Comparison of ENCODE assay signal across 17 cellular contexts in the genomic region with DNA sequence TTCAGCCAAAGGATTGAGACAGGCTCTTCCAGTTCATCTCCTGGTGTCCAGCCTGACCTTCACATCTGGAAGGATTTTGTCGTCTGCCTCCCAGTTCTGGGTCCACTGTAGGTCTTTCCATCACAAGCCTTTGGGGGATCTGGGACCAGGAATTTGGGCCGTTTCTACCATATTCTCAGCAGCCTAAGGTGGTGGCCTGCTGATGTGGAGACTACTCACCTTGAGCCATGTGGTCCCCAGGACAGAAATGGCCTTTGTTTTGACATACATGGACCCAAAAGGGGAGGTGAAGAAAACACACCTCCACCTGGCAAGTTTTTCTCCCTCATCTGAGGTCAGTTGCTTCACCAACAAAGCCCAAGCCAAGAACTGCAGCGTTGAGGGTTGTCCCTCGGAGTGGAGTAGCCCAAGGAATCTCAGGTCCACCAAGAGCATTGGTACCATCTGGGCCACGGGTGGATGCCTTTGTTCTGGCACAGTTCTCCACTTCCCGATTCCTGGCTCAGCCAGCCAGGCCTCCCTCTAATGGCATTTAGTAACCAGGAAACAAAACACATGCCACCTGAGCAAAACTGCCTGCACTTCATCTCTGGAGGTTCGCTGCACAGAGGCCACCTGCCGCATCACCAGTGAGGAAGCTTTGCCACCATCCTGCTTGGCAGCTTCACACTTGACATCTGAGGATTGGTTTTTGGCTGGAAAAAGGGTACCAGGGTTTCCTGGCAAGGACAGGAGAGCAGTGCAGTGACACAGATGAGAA. TPM values are rescaled to one million over a fixed set of nuclear protein-coding genes. Genes with fewer than 3 reads are reported as not detected.
DNase-seq lines count a peak whose midpoint lies in the region; ATAC-seq, FAIRE-seq and TF ChIP-seq lines count a peak whose summit lies in the region.
"Had no signal": no experiment of that assay in that cellular context is flagged by ENCODE, and none has a peak within 500 bp of the region (broad histone marks: within the 10 kb centered on the region; RNA-seq: fewer than 3 reads in every experiment).

No MANE protein-coding gene starts in this region.

- FAIRE-seq in GM12891 (lab: Jason Lieb, UNC) = no peak
- FAIRE-seq: A204.1, HepG2 had no signal

- H3K9me3 Mint-ChIP-seq in activated CD4-positive, alpha-beta memory T cell treated with anti-CD3 and anti-CD28 coated beads, Interleukin-2, amount 10 ng/mL, durations not matched to agents 7 days and 5 days = no peaks in the 10 kb centered on the region
- no peaks in the 10 kb centered on the region for H3K9me3 Mint-ChIP-seq in activated CD4-positive, alpha-beta memory T cell treated with anti-CD3 and anti-CD28 coated beads for 36 hours
- H3K9me3 Mint-ChIP-seq in stimulated activated naive B cell treated with anti-CD40 and anti-IgM and Interleukin-4, amounts not matched to agents 10 μg/mL and 1 μg/mL and 100 μg/mL, for 72 hours = no peaks in the 10 kb centered on the region
- H3K9me3 Mint-ChIP-seq: CD14-positive monocyte, HFFc6 had no signal

- TF ChIP-seq POLR2A in GM12891 (IDR thresholded peaks at IDR 0.05; ENCODE audit: low read depth, low read length) = no peak

- no peaks in the 10 kb centered on the region for H3K4me1 Mint-ChIP-seq in activated CD4-positive, alpha-beta memory T cell treated with anti-CD3 and anti-CD28 coated beads, Interleukin-2, amount 10 ng/mL, durations not matched to agents 7 days and 5 days
- no peaks in the 10 kb centered on the region for H3K4me1 Mint-ChIP-seq in activated CD4-positive, alpha-beta memory T cell treated with anti-CD3 and anti-CD28 coated beads for 36 hours (ENCODE audit: low read depth)
- peaks cover 4 to 16% of the 10 kb centered on the region in 2 donors for H3K4me1 Mint-ChIP-seq in stimulated activated naive B cell treated with anti-CD40 and anti-IgM and Interleukin-4, amounts not matched to agents 10 μg/mL and 1 μg/mL and 100 μg/mL, for 72 hours
- H3K4me1 Mint-ChIP-seq: CD14-positive monocyte had no signal

- no peaks in the 10 kb centered on the region for H3K27me3 Mint-ChIP-seq in activated CD4-positive, alpha-beta memory T cell treated with anti-CD3 and anti-CD28 coated beads, Interleukin-2, amount 10 ng/mL, durations not matched to agents 7 days and 5 days
- H3K27me3 Mint-ChIP-seq in activated CD4-positive, alpha-beta memory T cell treated with anti-CD3 and anti-CD28 coated beads for 36 hours = no peaks in the 10 kb centered on the region
- no peaks in the 10 kb centered on the region for H3K27me3 Mint-ChIP-seq in stimulated activated naive B cell treated with anti-CD40 and anti-IgM and Interleukin-4, amounts not matched to agents 10 μg/mL and 1 μg/mL and 100 μg/mL, for 72 hours

- peak; percentile 6 for DNase-seq in activated CD4-positive, alpha-beta memory T cell treated with anti-CD3 and anti-CD28 coated beads, Interleukin-2, amount 10 ng/mL, durations not matched to agents 7 days and 5 days
- DNase-seq in activated CD4-positive, alpha-beta memory T cell treated with anti-CD3 and anti-CD28 coated beads for 36 hours = no peak
- DNase-seq in NCI-H2029 treated with DMSO at 0.1 percent for 48 hours (lab: John Stamatoyannopoulos, UW) = peak; percentile 16
- peak; percentile 35 for DNase-seq in left lobe of liver (ENCODE audit: low spot score)
- DNase-seq in stimulated activated naive B cell treated with anti-CD40 and anti-IgM and Interleukin-4, amounts not matched to agents 10 μg/mL and 1 μg/mL and 100 μg/mL, for 72 hours = no peak
- DNase-seq in putamen (ENCODE audit: low spot score) = no peak
- no peak for DNase-seq in GM12891 (ENCODE audit: insufficient read length, low spot score)
- DNase-seq: Caco-2, GOT3, HFFc6, MG63, NCI-H1930, NCI-H2227 treated with DMSO at 0.1 percent for 48 hours had no signal

- ATAC-seq in left lobe of liver = no peak
- ATAC-seq in stimulated activated naive B cell treated with anti-CD40 and anti-IgM and Interleukin-4, amounts not matched to agents 10 μg/mL and 1 μg/mL and 100 μg/mL, for 72 hours (replicated peaks) = no peak
- no peak for ATAC-seq in HG03045 (IDR thresholded peaks at IDR 0.05; ENCODE audit: unreplicated experiment)
- ATAC-seq: HepG2 had no signal

- H3K4me3 Mint-ChIP-seq in activated CD4-positive, alpha-beta memory T cell treated with anti-CD3 and anti-CD28 coated beads, Interleukin-2, amount 10 ng/mL, durations not matched to agents 7 days and 5 days = no peak overlapping the region
- no peak overlapping the region for H3K4me3 Mint-ChIP-seq in activated CD4-positive, alpha-beta memory T cell treated with anti-CD3 and anti-CD28 coated beads for 36 hours
- no peak overlapping the region for H3K4me3 Mint-ChIP-seq in stimulated activated naive B cell treated with anti-CD40 and anti-IgM and Interleukin-4, amounts not matched to agents 10 μg/mL and 1 μg/mL and 100 μg/mL, for 72 hours
- H3K4me3 Mint-ChIP-seq: CD14-positive monocyte, HFFc6 had no signal

- H3K36me3 Mint-ChIP-seq in activated CD4-positive, alpha-beta memory T cell treated with anti-CD3 and anti-CD28 coated beads, Interleukin-2, amount 10 ng/mL, durations not matched to agents 7 days and 5 days (ENCODE audit: low read depth) = no peaks in the 10 kb centered on the region
- no peaks in the 10 kb centered on the region for H3K36me3 Mint-ChIP-seq in activated CD4-positive, alpha-beta memory T cell treated with anti-CD3 and anti-CD28 coated beads for 36 hours
- H3K36me3 Mint-ChIP-seq in stimulated activated naive B cell treated with anti-CD40 and anti-IgM and Interleukin-4, amounts not matched to agents 10 μg/mL and 1 μg/mL and 100 μg/mL, for 72 hours = peaks cover 6 to 9% of the 10 kb centered on the region in 2 donors

- intact Hi-C loops in activated CD4-positive, alpha-beta memory T cell treated with anti-CD3 and anti-CD28 coated beads for 36 hours (cut with micrococcal nuclease) = no loop called here

- no peak overlapping the region for H3K27ac Mint-ChIP-seq in activated CD4-positive, alpha-beta memory T cell treated with anti-CD3 and anti-CD28 coated beads, Interleukin-2, amount 10 ng/mL, durations not matched to agents 7 days and 5 days
- no peak overlapping the region for H3K27ac Mint-ChIP-seq in activated CD4-positive, alpha-beta memory T cell treated with anti-CD3 and anti-CD28 coated beads for 36 hours
- peak overlapping the region; percentile 49 for H3K27ac Mint-ChIP-seq in stimulated activated naive B cell treated with anti-CD40 and anti-IgM and Interleukin-4, amounts not matched to agents 10 μg/mL and 1 μg/mL and 100 μg/mL, for 72 hours
- H3K27ac Mint-ChIP-seq: HFFc6 had no signal

- POLR2A ChIA-PET in activated CD4-positive, alpha-beta memory T cell treated with anti-CD3 and anti-CD28 coated beads, Interleukin-2, amount 10 ng/mL, durations not matched to agents 7 days and 5 days (lab: Charles Lee) = no interaction called here
- POLR2A ChIA-PET in activated CD4-positive, alpha-beta memory T cell treated with anti-CD3 and anti-CD28 coated beads for 36 hours (lab: Charles Lee) = no interaction called here

- CTCF ChIA-PET in activated CD4-positive, alpha-beta memory T cell treated with anti-CD3 and anti-CD28 coated beads, Interleukin-2, amount 10 ng/mL, durations not matched to agents 7 days and 5 days (lab: Charles Lee) = no interaction called here
- CTCF ChIA-PET in activated CD4-positive, alpha-beta memory T cell treated with anti-CD3 and anti-CD28 coated beads for 36 hours (lab: Charles Lee) = no interaction called here

TF ChIP-seq in GM12891, 5 proteins besides CTCF, POLR2A, EP300 and RAD21:
- TF ChIP-seq SPI1 (IDR thresholded peaks at IDR 0.05; ENCODE audit: low read depth, low read length) (no peak), POU2F2 (IDR thresholded peaks at IDR 0.05; ENCODE audit: low read depth, low read length) (no peak), POLR2AphosphoS5 (IDR thresholded peaks at IDR 0.05; ENCODE audit: low read depth, low read length) (no peak), TAF1 (IDR thresholded peaks at IDR 0.05; ENCODE audit: low read depth, low read length) (no peak), PAX5 (IDR thresholded peaks at IDR 0.05; ENCODE audit: insufficient read depth, low read length, severe bottlenecking) (no peak)

RNA-seq across cellular contexts. Expression of a gene that starts 24.7 kb away (rescaled TPM):
- total RNA-seq in activated CD4-positive, alpha-beta memory T cell treated with anti-CD3 and anti-CD28 coated beads, Interleukin-2, amount 10 ng/mL, durations not matched to agents 7 days and 5 days = not detected
- total RNA-seq in activated CD4-positive, alpha-beta memory T cell treated with anti-CD3 and anti-CD28 coated beads for 36 hours = not detected
- total RNA-seq in left lobe of liver = 6,364 TPM
- polyA plus RNA-seq in GM12891 (2012; ENCODE audit: low read depth, missing spikeins) = not detected
- total RNA-seq: HFFc6 had no signal
- polyA plus RNA-seq: CD14-positive monocyte had no signal

RNA-seq across cellular contexts. Expression of a gene that starts 45.7 kb away (rescaled TPM):
- not detected for total RNA-seq in activated CD4-positive, alpha-beta memory T cell treated with anti-CD3 and anti-CD28 coated beads, Interleukin-2, amount 10 ng/mL, durations not matched to agents 7 days and 5 days
- not detected for total RNA-seq in activated CD4-positive, alpha-beta memory T cell treated with anti-CD3 and anti-CD28 coated beads for 36 hours
- 18.5 TPM for total RNA-seq in left lobe of liver
- polyA plus RNA-seq in GM12891 (2012; ENCODE audit: low read depth, missing spikeins) = not detected
- total RNA-seq: HFFc6 had no signal
- polyA plus RNA-seq: CD14-positive monocyte had no signal

Comparison
In these comparisons a context has a peak if more than half of its experiments do, and no peak if none do; other contexts are left out.
1. DNase-seq: peak in activated CD4-positive, alpha-beta memory T cell treated with anti-CD3 and anti-CD28 coated beads, Interleukin-2, amount 10 ng/mL, durations not matched to agents 7 days and 5 days (single experiment), NCI-H2029 treated with DMSO at 0.1 percent for 48 hours (single experiment) and left lobe of liver (single experiment); none in activated CD4-positive, alpha-beta memory T cell treated with anti-CD3 and anti-CD28 coated beads for 36 hours (single experiment), stimulated activated naive B cell treated with anti-CD40 and anti-IgM and Interleukin-4, amounts not matched to agents 10 μg/mL and 1 μg/mL and 100 μg/mL, for 72 hours (single experiment), putamen (single experiment) and GM12891 (single experiment).
2. RNA of a gene that starts 24.7 kb away (total RNA-seq): 6,364 TPM in left lobe of liver (single experiment); not detected in activated CD4-positive, alpha-beta memory T cell treated with anti-CD3 and anti-CD28 coated beads, Interleukin-2, amount 10 ng/mL, durations not matched to agents 7 days and 5 days and not detected in activated CD4-positive, alpha-beta memory T cell treated with anti-CD3 and anti-CD28 coated beads for 36 hours; every median in the first group is over 1,000 times any median in the second.
3. RNA of a gene that starts 45.7 kb away (total RNA-seq): 18.5 TPM in left lobe of liver (single experiment); not detected in activated CD4-positive, alpha-beta memory T cell treated with anti-CD3 and anti-CD28 coated beads, Interleukin-2, amount 10 ng/mL, durations not matched to agents 7 days and 5 days and not detected in activated CD4-positive, alpha-beta memory T cell treated with anti-CD3 and anti-CD28 coated beads for 36 hours; every median in the first group is over 10 times any median in the second.